8 cellular contexts compared by ENCODE assay signal in genomic region chr17:12021604-12022003, GRCh38. TPM values are rescaled to one million over a fixed set of nuclear protein-coding genes. Genes with fewer than 3 reads are reported as not detected.
DNase-seq lines count a peak whose midpoint lies in the region; ATAC-seq lines count a peak whose summit lies in the region.

No MANE protein-coding gene starts in this region.

- peaks cover 10% of the 10 kb centered on the region for H3K27me3 Mint-ChIP-seq in T-helper 2 cell treated with Interferon-gamma antibody and Interleukin-4, amounts not matched to agents 5 μg/mL and 100 μg/mL, for 36 hours (ENCODE audit: low read depth)
- H3K27me3 Mint-ChIP-seq in activated CD4-positive, alpha-beta memory T cell treated with anti-CD3 and anti-CD28 coated beads, Interleukin-2, amount 10 ng/mL, durations not matched to agents 7 days and 5 days: peaks cover 8% of the 10 kb centered on the region

- H3K27ac Mint-ChIP-seq in T-helper 2 cell treated with Interferon-gamma antibody and Interleukin-4, amounts not matched to agents 5 μg/mL and 100 μg/mL, for 36 hours: peak overlapping the region; percentile 49
- peak overlapping the region; percentile 44 for H3K27ac Mint-ChIP-seq in activated CD4-positive, alpha-beta memory T cell treated with anti-CD3 and anti-CD28 coated beads, Interleukin-2, amount 10 ng/mL, durations not matched to agents 7 days and 5 days

- H3K4me1 ChIP-seq in iPS-20b (ENCODE audit: insufficient read depth, low read length): peaks cover 11% of the 10 kb centered on the region

- peak overlapping the region; percentile 77 for H3K4me3 Mint-ChIP-seq in T-helper 2 cell treated with Interferon-gamma antibody and Interleukin-4, amounts not matched to agents 5 μg/mL and 100 μg/mL, for 36 hours
- peak overlapping the region; percentile 73 for H3K4me3 Mint-ChIP-seq in activated CD4-positive, alpha-beta memory T cell treated with anti-CD3 and anti-CD28 coated beads, Interleukin-2, amount 10 ng/mL, durations not matched to agents 7 days and 5 days

- no peak for DNase-seq in T-helper 2 cell treated with Interferon-gamma antibody and Interleukin-4, amounts not matched to agents 5 μg/mL and 100 μg/mL, for 36 hours (ENCODE audit: low spot score)
- no peak for DNase-seq in T-helper 2 cell
- DNase-seq in activated CD4-positive, alpha-beta memory T cell treated with anti-CD3 and anti-CD28 coated beads, Interleukin-2, amount 10 ng/mL, durations not matched to agents 7 days and 5 days: no peak
- DNase-seq in substantia nigra (lab: John Stamatoyannopoulos, UW): no peak
- no peak for DNase-seq in stimulated activated naive CD4-positive, alpha-beta T cell treated with Interleukin-2 at 50 U/mL for 16 hours (lab: John Stamatoyannopoulos, UW)
- DNase-seq in activated CD4-positive, alpha-beta T cell treated with anti-CD3 and anti-CD28 coated beads for 1 hour: no peak

- H3K9ac ChIP-seq in iPS-20b (ENCODE audit: low read depth, low read length): peak overlapping the region; percentile 76; the same call in 1 of the 2 replicates

- H3K9me3 Mint-ChIP-seq in T-helper 2 cell treated with Interferon-gamma antibody and Interleukin-4, amounts not matched to agents 5 μg/mL and 100 μg/mL, for 36 hours: no peaks in the 10 kb centered on the region
- H3K9me3 Mint-ChIP-seq in activated CD4-positive, alpha-beta memory T cell treated with anti-CD3 and anti-CD28 coated beads, Interleukin-2, amount 10 ng/mL, durations not matched to agents 7 days and 5 days: no peaks in the 10 kb centered on the region

- H3K27ac ChIP-seq in iPS-20b (ENCODE audit: low read length) (no peak overlapping the region), substantia nigra (ENCODE audit: low read depth, low read length, poor library complexity, severe bottlenecking) (peak overlapping the region; percentile 69)

- peak overlapping the region; percentile 83 for H3K4me3 ChIP-seq in iPS-20b (ENCODE audit: low read length)

- H3K9me3 ChIP-seq in iPS-20b (ENCODE audit: insufficient read depth, low read depth, low read length): no peaks in the 10 kb centered on the region

- CTCF ChIA-PET in activated CD4-positive, alpha-beta memory T cell treated with anti-CD3 and anti-CD28 coated beads, Interleukin-2, amount 10 ng/mL, durations not matched to agents 7 days and 5 days (lab: Charles Lee): interaction anchor here (6.4 kb wide), 1 partner anchor 24 kb away, joined by 32 read pairs; the partner anchor contains the start of gene ZNF18

- no peak for ATAC-seq in GM18907 (IDR thresholded peaks at IDR 0.05; ENCODE audit: unreplicated experiment)

- peaks cover 35% of the 10 kb centered on the region for H3K4me1 Mint-ChIP-seq in T-helper 2 cell treated with Interferon-gamma antibody and Interleukin-4, amounts not matched to agents 5 μg/mL and 100 μg/mL, for 36 hours (ENCODE audit: low read depth)
- peaks cover 29% of the 10 kb centered on the region for H3K4me1 Mint-ChIP-seq in activated CD4-positive, alpha-beta memory T cell treated with anti-CD3 and anti-CD28 coated beads, Interleukin-2, amount 10 ng/mL, durations not matched to agents 7 days and 5 days

- no peaks in the 10 kb centered on the region for H3K36me3 ChIP-seq in iPS-20b (ENCODE audit: insufficient read depth, low read depth, low read length)

- peaks cover 13% of the 10 kb centered on the region for H3K27me3 ChIP-seq in iPS-20b (ENCODE audit: insufficient read depth, low read length)

- H3K36me3 Mint-ChIP-seq in T-helper 2 cell treated with Interferon-gamma antibody and Interleukin-4, amounts not matched to agents 5 μg/mL and 100 μg/mL, for 36 hours (ENCODE audit: low read depth): no peaks in the 10 kb centered on the region
- peaks cover 7% of the 10 kb centered on the region for H3K36me3 Mint-ChIP-seq in activated CD4-positive, alpha-beta memory T cell treated with anti-CD3 and anti-CD28 coated beads, Interleukin-2, amount 10 ng/mL, durations not matched to agents 7 days and 5 days (ENCODE audit: low read depth)

- POLR2A ChIA-PET in activated CD4-positive, alpha-beta memory T cell treated with anti-CD3 and anti-CD28 coated beads, Interleukin-2, amount 10 ng/mL, durations not matched to agents 7 days and 5 days (lab: Charles Lee): interaction anchor here (1.2 to 10.4 kb wide), 4 partner anchors 11 to 224 kb away, joined by 4 to 208 read pairs (median 16); partner anchors contain the start of gene ZNF18

RNA-seq across cellular contexts. Expression of gene MAP2K4, which starts 0.9 kb away (rescaled TPM):
- 10 to 100 TPM; 30.2 to 30.3 TPM for total RNA-seq in activated CD4-positive, alpha-beta memory T cell treated with anti-CD3 and anti-CD28 coated beads, Interleukin-2, amount 10 ng/mL, durations not matched to agents 7 days and 5 days

RNA-seq across cellular contexts. Expression of gene ZNF18, which starts 24.3 kb away (rescaled TPM):
- total RNA-seq in activated CD4-positive, alpha-beta memory T cell treated with anti-CD3 and anti-CD28 coated beads, Interleukin-2, amount 10 ng/mL, durations not matched to agents 7 days and 5 days: 10 to 100 TPM in 1 of 2 experiments, 1 to 10 TPM in 1; 9.7 to 12.6 TPM
